Comparison of ENCODE assay signal across 18 cellular contexts in the genomic region with DNA sequence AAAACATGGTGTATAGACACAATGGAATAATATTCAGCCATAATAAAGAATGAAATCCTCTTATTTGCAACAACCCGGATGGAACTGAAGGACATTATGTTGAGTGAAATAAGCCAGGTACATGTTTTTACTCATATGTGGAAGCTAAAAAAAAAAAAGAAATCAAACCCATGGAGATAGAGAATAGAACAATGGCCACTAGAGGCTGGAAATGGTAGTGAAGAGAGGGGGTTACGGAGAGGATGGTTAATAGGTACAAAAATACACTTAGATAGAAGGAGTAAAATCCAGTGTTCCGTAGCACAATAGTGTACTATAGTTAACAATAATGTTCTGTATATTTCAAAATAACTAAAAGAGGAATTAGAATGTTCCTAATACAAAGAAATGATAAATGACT. TPM values are rescaled to one million over a fixed set of nuclear protein-coding genes. Genes with fewer than 3 reads are reported as not detected.
DNase-seq lines count a peak whose midpoint lies in the region; ATAC-seq, FAIRE-seq and TF ChIP-seq lines count a peak whose summit lies in the region.
"Had no signal": no experiment of that assay in that cellular context is flagged by ENCODE, and none has a peak within 500 bp of the region (broad histone marks: within the 10 kb centered on the region; RNA-seq: fewer than 3 reads in every experiment).

No MANE protein-coding gene starts in this region.

- H3K4me3 Mint-ChIP-seq in Caco-2 (ENCODE audit: unreplicated experiment) (no peak overlapping the region), astrocyte (ENCODE audit: unreplicated experiment) (no peak overlapping the region), nephron (no peak overlapping the region)
- H3K4me3 Mint-ChIP-seq: effector memory CD8-positive, alpha-beta T cell had no signal

- peak; percentile 39 to 43 for TF ChIP-seq CTCF in Caco-2 (IDR thresholded peaks at IDR 0.05; ENCODE audit: insufficient read depth in 1 of 2, low read depth in 1 of 2, low read length in 1 of 2, severe bottlenecking in 1 of 2, unreplicated experiment in 1 of 2)
- TF ChIP-seq CTCF in HFF-Myc (IDR thresholded peaks at IDR 0.05; ENCODE audit: low read depth, low read length, missing control alignments), result peak; percentile 14
- TF ChIP-seq CTCF in astrocyte (IDR thresholded peaks at IDR 0.05; ENCODE audit: insufficient read depth, low read depth, low read length), result peak; percentile 31
- TF ChIP-seq CTCF in nephron (IDR thresholded peaks at IDR 0.05; ENCODE audit: unreplicated experiment in 3 of 3), result peak in 2 of 3 experiments; percentile 23 to 35

- BruUV-seq in Caco-2 (replicated peaks; lab: Mats Ljungman, UMichigan), result no TSS peak

- H4K20me1 ChIP-seq in astrocyte (ENCODE audit: insufficient read depth, low read length), result no peaks in the 10 kb centered on the region

- H3K9me3 ChIP-seq in Caco-2 (no peaks in the 10 kb centered on the region), astrocyte (ENCODE audit: insufficient read depth, low read depth, low read length) (no peaks in the 10 kb centered on the region)
- H3K9me3 ChIP-seq: ovary, SJCRH30 had no signal

- POLR2A ChIA-PET in Caco-2 (lab: Charles Lee), result interaction anchor here (0.6 kb wide), 1 partner anchor 21 kb away, joined by 3 read pairs; no protein-coding TSS in a partner anchor

- H3K4me2 ChIP-seq in astrocyte (ENCODE audit: low read length), result no peak overlapping the region

- H3K4me1 ChIP-seq in Caco-2, result no peaks in the 10 kb centered on the region
- H3K4me1 ChIP-seq in astrocyte (ENCODE audit: insufficient read depth, low read length), result peaks cover 17% of the 10 kb centered on the region
- H3K4me1 ChIP-seq: SJCRH30 had no signal

- no peak for FAIRE-seq in astrocyte (lab: Jason Lieb, UNC)

- H3K9me3 Mint-ChIP-seq in Caco-2 (ENCODE audit: unreplicated experiment) (no peaks in the 10 kb centered on the region), astrocyte (ENCODE audit: unreplicated experiment) (no peaks in the 10 kb centered on the region), nephron (no peaks in the 10 kb centered on the region)
- H3K9me3 Mint-ChIP-seq: effector memory CD8-positive, alpha-beta T cell had no signal

- H3K27me3 Mint-ChIP-seq in Caco-2 (ENCODE audit: insufficient read depth, unreplicated experiment) (no peaks in the 10 kb centered on the region), astrocyte (ENCODE audit: low read depth, unreplicated experiment) (peaks cover 3% of the 10 kb centered on the region), nephron (ENCODE audit: low read depth) (no peaks in the 10 kb centered on the region)

- H3K79me2 ChIP-seq in astrocyte (ENCODE audit: insufficient read depth, low read length), result no peaks in the 10 kb centered on the region

- H3K27ac Mint-ChIP-seq in Caco-2 (ENCODE audit: unreplicated experiment) (no peak overlapping the region), astrocyte (ENCODE audit: unreplicated experiment) (no peak overlapping the region), nephron (no peak overlapping the region)
- H3K27ac Mint-ChIP-seq: effector memory CD8-positive, alpha-beta T cell had no signal

- DNase-seq in Caco-2 (no peak), HFF-Myc (ENCODE audit: extremely low read depth, low read depth) (no peak), astrocyte (ENCODE audit: low read depth) (no peak), D341Med (ENCODE audit: low spot score) (no peak), dermis blood vessel endothelial cell (no peak)
- DNase-seq: activated T-cell treated with anti-CD3 and anti-CD28 coated beads, Interleukin-2, amount 50 U/mL, for 48 hours; anterior cingulate cortex; COR-L47; effector memory CD8-positive, alpha-beta T cell; ovary; SJCRH30; stimulated activated naive CD8-positive, alpha-beta T cell treated with anti-CD3 and anti-CD28 coated beads, Interleukin-15, Interleukin-2, amounts not matched to agents 100 U/mL and 50 U/mL, for 24 hours had no signal

- CTCF ChIA-PET in Caco-2 (lab: Charles Lee), result interaction anchor here (0.6 to 1.0 kb wide), 4 partner anchors 36 to 194 kb away, joined by 3 to 4 read pairs (median 3); no protein-coding TSS in a partner anchor

- H3K4me3 ChIP-seq in Caco-2 (ENCODE audit: low read depth, low read length) (no peak overlapping the region), HFF-Myc (replicated peaks; ENCODE audit: low read depth, low read length) (no peak overlapping the region), astrocyte (ENCODE audit: insufficient read depth, low read depth, low read length) (no peak overlapping the region)
- H3K4me3 ChIP-seq: ovary, SJCRH30 had no signal

- H3K4me1 Mint-ChIP-seq in Caco-2 (ENCODE audit: low read depth, unreplicated experiment) (no peaks in the 10 kb centered on the region), astrocyte (ENCODE audit: low read depth, unreplicated experiment) (peaks cover 16% of the 10 kb centered on the region), nephron (peaks cover 36% of the 10 kb centered on the region)

- H3K36me3 ChIP-seq in Caco-2 (ENCODE audit: control insufficient read depth, insufficient read depth, low read length), result no peaks in the 10 kb centered on the region
- H3K36me3 ChIP-seq in astrocyte (ENCODE audit: insufficient read depth, low read length), result no peaks in the 10 kb centered on the region
- H3K36me3 ChIP-seq: ovary, SJCRH30 had no signal

- H3K36me3 Mint-ChIP-seq in Caco-2 (ENCODE audit: insufficient read depth, unreplicated experiment) (no peaks in the 10 kb centered on the region), astrocyte (ENCODE audit: low read depth, unreplicated experiment) (no peaks in the 10 kb centered on the region), nephron (ENCODE audit: low read depth) (no peaks in the 10 kb centered on the region)

- H3K27me3 ChIP-seq in Caco-2 (replicated peaks; ENCODE audit: control insufficient read depth, insufficient read depth, low read length) (no peaks in the 10 kb centered on the region), astrocyte (ENCODE audit: insufficient read depth, low read length) (no peaks in the 10 kb centered on the region)
- H3K27me3 ChIP-seq: ovary, SJCRH30 had no signal

- intact Hi-C loops in Caco-2 (cut with micrococcal nuclease; ENCODE audit: unreplicated experiment), result no loop called here

- H3K9ac ChIP-seq in astrocyte (ENCODE audit: low read length), result no peak overlapping the region

- no peak overlapping the region for H2AFZ ChIP-seq in astrocyte (ENCODE audit: low read depth, low read length)

- ATAC-seq in HG03469 (IDR thresholded peaks at IDR 0.05; ENCODE audit: unreplicated experiment) (no peak), GM18519 (IDR thresholded peaks at IDR 0.05; ENCODE audit: low FRiP score, unreplicated experiment) (no peak)
- ATAC-seq: activated CD4-positive, CD25-positive, alpha-beta regulatory T cell treated with anti-CD3 and anti-CD28 coated beads, Interleukin-2, amount 50 U/mL, for 24 hours; effector memory CD8-positive, alpha-beta T cell; stimulated activated naive CD8-positive, alpha-beta T cell treated with anti-CD3 and anti-CD28 coated beads, Interleukin-15, Interleukin-2, amounts not matched to agents 100 U/mL and 50 U/mL, for 24 hours had no signal

- no peak overlapping the region for H3K27ac ChIP-seq in astrocyte (ENCODE audit: low read depth, low read length)
- H3K27ac ChIP-seq: ovary, SJCRH30 had no signal

RNA-seq across cellular contexts. Expression of a gene that starts 12.8 kb away (rescaled TPM):
- total RNA-seq in Caco-2 (2022), result 0.27 and 0.37 TPM in 2 replicates
- not detected in 2 replicates for total RNA-seq in astrocyte
- total RNA-seq in dermis blood vessel endothelial cell, result not detected in 2 replicates
- total RNA-seq: LHCN-M2, lung microvascular endothelial cell had no signal

RNA-seq across cellular contexts. Expression of a gene that starts 26.6 kb away (rescaled TPM):
- total RNA-seq in Caco-2 (2022), result 40.4 and 41.4 TPM in 2 replicates
- 61.5 and 65.9 TPM in 2 replicates for total RNA-seq in astrocyte
- 0.19 and 0.68 TPM in 2 replicates for total RNA-seq in dermis blood vessel endothelial cell

Comparison
In these comparisons a context has a peak if more than half of its experiments do, and no peak if none do; other contexts are left out.
1. RNA of a gene that starts 26.6 kb away (total RNA-seq): 61.5 to 65.9 TPM in astrocyte and 40.4 to 41.4 TPM in Caco-2; 0.19 to 0.68 TPM in dermis blood vessel endothelial cell; every median in the first group is over 10 times any median in the second.
2. Peak in every context shown above with its lines, with median percentiles within 50 percentile points of each other: CTCF ChIP-seq.